ENCODE assay signal across 22 cellular contexts in genomic region chr10:42868530-42868929, GRCh38.
"Had no signal": no experiment of that assay in that cellular context is flagged by ENCODE, and none has a peak within 500 bp of the region (broad histone marks: within the 10 kb centered on the region; RNA-seq: fewer than 3 reads in every experiment).

No MANE protein-coding gene starts in this region.

- DNase-seq: colonic mucosa; cortex of kidney; effector CD8-positive, alpha-beta T cell; effector memory CD8-positive, alpha-beta T cell; endodermal cell; erythroblast; foreskin keratinocyte; glutamatergic neuron; head of caudate nucleus; heart right ventricle; hippocampal formation; kidney glomerular epithelial cell; left colon; left ventricle myocardium superior; lower lobe of right lung; mammary epithelial cell; mesendoderm; mucosa of descending colon; naive B cell had no signal

- ATAC-seq: effector memory CD8-positive, alpha-beta T cell; esophagus mucosa; foreskin keratinocyte; heart right ventricle; left colon; left lobe of liver; left ventricle myocardium superior; lower lobe of right lung; mucosa of descending colon had no signal

- H3K36me3 ChIP-seq: colonic mucosa, heart right ventricle, lower lobe of right lung had no signal

- H3K4me1 ChIP-seq: foreskin keratinocyte had no signal

- H3K9me3 ChIP-seq: colonic mucosa, heart right ventricle, lower lobe of right lung, mucosa of descending colon had no signal

- H3K27ac ChIP-seq: colonic mucosa, epithelial cell of prostate, foreskin keratinocyte, heart right ventricle, lower lobe of right lung had no signal

- H3K4me3 ChIP-seq: colonic mucosa, heart right ventricle, lower lobe of right lung, mucosa of descending colon had no signal
